Comparison of ENCODE assay signal across 15 cellular contexts in genomic region chr2:10733584-10733958, GRCh38. TPM values are rescaled to one million over a fixed set of nuclear protein-coding genes. Genes with fewer than 3 reads are reported as not detected.
"Had no signal": no experiment of that assay in that cellular context is flagged by ENCODE, and none has a peak within 500 bp of the region (broad histone marks: within the 10 kb centered on the region; RNA-seq: fewer than 3 reads in every experiment).

No MANE protein-coding gene starts in this region.

- H3K27ac Mint-ChIP-seq: activated CD4-positive, alpha-beta memory T cell treated with anti-CD3 and anti-CD28 coated beads for 36 hours; activated CD4-positive, alpha-beta T cell treated with anti-CD3 and anti-CD28 coated beads for 36 hours; activated CD8-positive, alpha-beta memory T cell treated with anti-CD3 and anti-CD28 coated beads, Interleukin-2, amount 10 ng/mL, durations not matched to agents 7 days and 5 days; activated T-helper 2 cell treated with anti-CD3 and anti-CD28 coated beads, Interferon-gamma antibody, Interleukin-2, Interleukin-4, amounts not matched to agents 10 μg/mL and 5 μg/mL and 100 μg/mL, durations not matched to agents 14 hours and 24 hours and 36 hours; stimulated activated memory B cell treated with anti-CD40 and anti-IgM and Interleukin-4, amounts not matched to agents 10 μg/mL and 1 μg/mL and 100 μg/mL, for 72 hours had no signal

- H3K27ac ChIP-seq: left lung, neutrophil, parathyroid adenoma, tibial artery had no signal

- H3K4me3 ChIP-seq: left lung, tibial artery had no signal

- H3K27me3 Mint-ChIP-seq: stimulated activated memory B cell treated with anti-CD40 and anti-IgM and Interleukin-4, amounts not matched to agents 10 μg/mL and 1 μg/mL and 100 μg/mL, for 72 hours had no signal

- ATAC-seq: activated CD4-positive, alpha-beta T cell treated with anti-CD3 and anti-CD28 coated beads for 36 hours; activated CD8-positive, alpha-beta memory T cell treated with anti-CD3 and anti-CD28 coated beads, Interleukin-2, amount 10 ng/mL, durations not matched to agents 7 days and 5 days; stimulated activated memory B cell treated with anti-CD40 and anti-IgM and Interleukin-4, amounts not matched to agents 10 μg/mL and 1 μg/mL and 100 μg/mL, for 72 hours had no signal

- H3K9me3 ChIP-seq: left lung, neutrophil, tibial artery had no signal

- DNase-seq: activated CD4-positive, alpha-beta memory T cell treated with anti-CD3 and anti-CD28 coated beads for 36 hours; activated CD4-positive, alpha-beta T cell treated with anti-CD3 and anti-CD28 coated beads for 36 hours; activated CD8-positive, alpha-beta memory T cell treated with anti-CD3 and anti-CD28 coated beads, Interleukin-2, amount 10 ng/mL, durations not matched to agents 7 days and 5 days; activated naive CD4-positive, alpha-beta T cell treated with anti-CD3 and anti-CD28 coated beads, Interleukin-2, amount 50 U/mL, for 16 hours; activated T-cell treated with anti-CD3 and anti-CD28 coated beads, Interleukin-2, amount 50 U/mL, for 1 hour; erythroblast; islet precursor cell; left lung; mammary epithelial cell; naive B cell; tibial artery had no signal

- H3K36me3 Mint-ChIP-seq: activated CD4-positive, alpha-beta memory T cell treated with anti-CD3 and anti-CD28 coated beads for 36 hours; naive B cell; stimulated activated memory B cell treated with anti-CD40 and anti-IgM and Interleukin-4, amounts not matched to agents 10 μg/mL and 1 μg/mL and 100 μg/mL, for 72 hours had no signal

- H3K4me3 Mint-ChIP-seq: activated CD4-positive, alpha-beta memory T cell treated with anti-CD3 and anti-CD28 coated beads for 36 hours; activated CD4-positive, alpha-beta T cell treated with anti-CD3 and anti-CD28 coated beads for 36 hours; activated CD8-positive, alpha-beta memory T cell treated with anti-CD3 and anti-CD28 coated beads, Interleukin-2, amount 10 ng/mL, durations not matched to agents 7 days and 5 days; naive B cell; stimulated activated memory B cell treated with anti-CD40 and anti-IgM and Interleukin-4, amounts not matched to agents 10 μg/mL and 1 μg/mL and 100 μg/mL, for 72 hours had no signal

- H3K4me1 Mint-ChIP-seq: activated CD4-positive, alpha-beta T cell treated with anti-CD3 and anti-CD28 coated beads for 36 hours; naive B cell; stimulated activated memory B cell treated with anti-CD40 and anti-IgM and Interleukin-4, amounts not matched to agents 10 μg/mL and 1 μg/mL and 100 μg/mL, for 72 hours had no signal

- H3K36me3 ChIP-seq: left lung, neutrophil, tibial artery had no signal

- H3K9me3 Mint-ChIP-seq: activated CD4-positive, alpha-beta memory T cell treated with anti-CD3 and anti-CD28 coated beads for 36 hours; activated T-helper 2 cell treated with anti-CD3 and anti-CD28 coated beads, Interferon-gamma antibody, Interleukin-2, Interleukin-4, amounts not matched to agents 10 μg/mL and 5 μg/mL and 100 μg/mL, durations not matched to agents 14 hours and 24 hours and 36 hours; naive B cell; stimulated activated memory B cell treated with anti-CD40 and anti-IgM and Interleukin-4, amounts not matched to agents 10 μg/mL and 1 μg/mL and 100 μg/mL, for 72 hours had no signal

- H3K4me1 ChIP-seq: left lung, parathyroid adenoma, tibial artery had no signal

- H3K27me3 ChIP-seq: left lung, tibial artery had no signal

RNA-seq across cellular contexts. Expression of gene ATP6V1C2, which starts 12.1 kb away (rescaled TPM):
- total RNA-seq: activated CD4-positive, alpha-beta memory T cell treated with anti-CD3 and anti-CD28 coated beads for 36 hours; activated CD4-positive, alpha-beta T cell treated with anti-CD3 and anti-CD28 coated beads for 36 hours; activated CD8-positive, alpha-beta memory T cell treated with anti-CD3 and anti-CD28 coated beads, Interleukin-2, amount 10 ng/mL, durations not matched to agents 7 days and 5 days; activated T-helper 2 cell treated with anti-CD3 and anti-CD28 coated beads, Interferon-gamma antibody, Interleukin-2, Interleukin-4, amounts not matched to agents 10 μg/mL and 5 μg/mL and 100 μg/mL, durations not matched to agents 14 hours and 24 hours and 36 hours had no signal
